Comparison of ENCODE assay signal across 8 cellular contexts in genomic region chr12:56104815-56105476, GRCh38. TPM values are rescaled to one million over a fixed set of nuclear protein-coding genes. Genes with fewer than 3 reads are reported as not detected.
DNase-seq lines count a peak whose midpoint lies in the region; ATAC-seq and TF ChIP-seq lines count a peak whose summit lies in the region.

No MANE protein-coding gene starts in this region.

- H3K27ac ChIP-seq in ectodermal cell (ENCODE audit: insufficient read depth, low read depth, low read length, poor library complexity, severe bottlenecking) (peak overlapping the region; percentile 0), upper lobe of right lung (peak overlapping the region; percentile 88)

- DNase-seq in NCI-H2171 treated with DMSO at 0.1 percent for 48 hours (lab: John Stamatoyannopoulos, UW): peak; percentile 39
- no peak for DNase-seq in NCI-H2171 (lab: John Stamatoyannopoulos, UW)
- no peak for DNase-seq in upper lobe of right lung
- DNase-seq in globus pallidus (ENCODE audit: low spot score): no peak

- H3K27ac Mint-ChIP-seq in T-helper 1 cell treated with Interleukin-12 subunit alpha and Interleukin-12 subunit beta and Interleukin-4 antibody, amounts not matched to agents 30 μg/mL and 1 μg/mL, for 36 hours: peak overlapping the region; percentile 98

- no peaks in the 10 kb centered on the region for H3K9me3 Mint-ChIP-seq in T-helper 1 cell treated with Interleukin-12 subunit alpha and Interleukin-12 subunit beta and Interleukin-4 antibody, amounts not matched to agents 30 μg/mL and 1 μg/mL, for 36 hours

- TF ChIP-seq CTCF in upper lobe of right lung (IDR thresholded peaks at IDR 0.05): no peak

- H3K4me1 Mint-ChIP-seq in T-helper 1 cell treated with Interleukin-12 subunit alpha and Interleukin-12 subunit beta and Interleukin-4 antibody, amounts not matched to agents 30 μg/mL and 1 μg/mL, for 36 hours (ENCODE audit: low read depth): peaks cover 50% of the 10 kb centered on the region

- peaks cover 41% of the 10 kb centered on the region for H3K36me3 Mint-ChIP-seq in T-helper 1 cell treated with Interleukin-12 subunit alpha and Interleukin-12 subunit beta and Interleukin-4 antibody, amounts not matched to agents 30 μg/mL and 1 μg/mL, for 36 hours (ENCODE audit: low read depth)

- WGBS in ectodermal cell, 2 experiments: 0 to 1% methylated on average over 38 to 39 of the region's 39 CpGs

- H3K9me3 ChIP-seq in ectodermal cell (ENCODE audit: control insufficient read depth, low read length) (no peaks in the 10 kb centered on the region), mucosa of stomach (ENCODE audit: control insufficient read depth, low read length) (no peaks in the 10 kb centered on the region), upper lobe of right lung (no peaks in the 10 kb centered on the region)

- H3K36me3 ChIP-seq in ectodermal cell (ENCODE audit: control insufficient read depth, insufficient read depth, low read length) (peaks cover 28% of the 10 kb centered on the region), mucosa of stomach (ENCODE audit: control insufficient read depth, insufficient read depth, low read length) (no peaks in the 10 kb centered on the region), upper lobe of right lung (peaks cover 33% of the 10 kb centered on the region)

- H3K4me3 ChIP-seq in ectodermal cell (ENCODE audit: insufficient read depth, low read depth, low read length): peak overlapping the region; percentile 92
- peak overlapping the region; percentile 65 for H3K4me3 ChIP-seq in mucosa of stomach (ENCODE audit: low read length)
- H3K4me3 ChIP-seq in upper lobe of right lung: peak overlapping the region; percentile 83

- intact Hi-C loops in upper lobe of right lung (cut with DNase I): no loop called here

- H3K27me3 Mint-ChIP-seq in T-helper 1 cell treated with Interleukin-12 subunit alpha and Interleukin-12 subunit beta and Interleukin-4 antibody, amounts not matched to agents 30 μg/mL and 1 μg/mL, for 36 hours (ENCODE audit: low read depth): no peaks in the 10 kb centered on the region

- H3K4me3 Mint-ChIP-seq in T-helper 1 cell treated with Interleukin-12 subunit alpha and Interleukin-12 subunit beta and Interleukin-4 antibody, amounts not matched to agents 30 μg/mL and 1 μg/mL, for 36 hours: peak overlapping the region; percentile 99

- H3K4me1 ChIP-seq in ectodermal cell (ENCODE audit: control insufficient read depth, insufficient read depth, low read length) (peaks cover 11% of the 10 kb centered on the region), mucosa of stomach (ENCODE audit: control insufficient read depth, insufficient read depth, low read length) (peaks cover 19% of the 10 kb centered on the region), upper lobe of right lung (peaks cover 21% of the 10 kb centered on the region)

- peak overlapping the region; percentile 84 for H3K9ac ChIP-seq in mucosa of stomach (ENCODE audit: low read length)

- H3K27me3 ChIP-seq in ectodermal cell (ENCODE audit: control insufficient read depth, insufficient read depth, low read length, poor library complexity, severe bottlenecking) (no peaks in the 10 kb centered on the region), mucosa of stomach (ENCODE audit: control insufficient read depth, insufficient read depth, low read length) (no peaks in the 10 kb centered on the region), upper lobe of right lung (no peaks in the 10 kb centered on the region)

- ATAC-seq in HG03039 (IDR thresholded peaks at IDR 0.05; ENCODE audit: unreplicated experiment): peak; percentile 5
- ATAC-seq in upper lobe of right lung: peak; percentile 29

RNA-seq across cellular contexts. Expression of gene PA2G4, which starts 0.6 kb away (rescaled TPM):
- 203 TPM for polyA plus RNA-seq in ectodermal cell (2013, experiment 1 of 4)
- polyA plus RNA-seq in ectodermal cell (2013, experiment 2 of 4): 183 TPM
- 154 TPM for polyA plus RNA-seq in ectodermal cell (2013, experiment 3 of 4)
- polyA plus RNA-seq in ectodermal cell (2013, experiment 4 of 4): 157 TPM
- total RNA-seq in upper lobe of right lung: 71.4 TPM

RNA-seq across cellular contexts. Expression of gene RPL41, which starts 11.5 kb away (rescaled TPM):
- polyA plus RNA-seq in ectodermal cell (2013, experiment 1 of 4): 5,286 TPM
- 4,827 TPM for polyA plus RNA-seq in ectodermal cell (2013, experiment 2 of 4)
- polyA plus RNA-seq in ectodermal cell (2013, experiment 3 of 4): 5,429 TPM
- 6,034 TPM for polyA plus RNA-seq in ectodermal cell (2013, experiment 4 of 4)
- 2,726 TPM for total RNA-seq in upper lobe of right lung

RNA-seq across cellular contexts. Expression of gene ZC3H10, which starts 13.1 kb away (rescaled TPM):
- 8.6 TPM for polyA plus RNA-seq in ectodermal cell (2013, experiment 1 of 4)
- polyA plus RNA-seq in ectodermal cell (2013, experiment 2 of 4): 7.2 TPM
- polyA plus RNA-seq in ectodermal cell (2013, experiment 3 of 4): 5.1 TPM
- 5.5 TPM for polyA plus RNA-seq in ectodermal cell (2013, experiment 4 of 4)
- total RNA-seq in upper lobe of right lung: 8.4 TPM

RNA-seq across cellular contexts. Expression of gene ESYT1, which starts 23.1 kb away (rescaled TPM):
- 117 TPM for polyA plus RNA-seq in ectodermal cell (2013, experiment 1 of 4)
- polyA plus RNA-seq in ectodermal cell (2013, experiment 2 of 4): 139 TPM
- 80.5 TPM for polyA plus RNA-seq in ectodermal cell (2013, experiment 3 of 4)
- polyA plus RNA-seq in ectodermal cell (2013, experiment 4 of 4): 88.8 TPM
- 101 TPM for total RNA-seq in upper lobe of right lung

RNA-seq across cellular contexts. Expression of gene ERBB3, which starts 25.0 kb away (rescaled TPM):
- polyA plus RNA-seq in ectodermal cell (2013, experiment 1 of 4): 21.4 TPM
- 24.4 TPM for polyA plus RNA-seq in ectodermal cell (2013, experiment 2 of 4)
- polyA plus RNA-seq in ectodermal cell (2013, experiment 3 of 4): 14.6 TPM
- polyA plus RNA-seq in ectodermal cell (2013, experiment 4 of 4): 16.4 TPM
- 60.7 TPM for total RNA-seq in upper lobe of right lung
